13 cellular contexts compared by ENCODE assay signal in the genomic region with DNA sequence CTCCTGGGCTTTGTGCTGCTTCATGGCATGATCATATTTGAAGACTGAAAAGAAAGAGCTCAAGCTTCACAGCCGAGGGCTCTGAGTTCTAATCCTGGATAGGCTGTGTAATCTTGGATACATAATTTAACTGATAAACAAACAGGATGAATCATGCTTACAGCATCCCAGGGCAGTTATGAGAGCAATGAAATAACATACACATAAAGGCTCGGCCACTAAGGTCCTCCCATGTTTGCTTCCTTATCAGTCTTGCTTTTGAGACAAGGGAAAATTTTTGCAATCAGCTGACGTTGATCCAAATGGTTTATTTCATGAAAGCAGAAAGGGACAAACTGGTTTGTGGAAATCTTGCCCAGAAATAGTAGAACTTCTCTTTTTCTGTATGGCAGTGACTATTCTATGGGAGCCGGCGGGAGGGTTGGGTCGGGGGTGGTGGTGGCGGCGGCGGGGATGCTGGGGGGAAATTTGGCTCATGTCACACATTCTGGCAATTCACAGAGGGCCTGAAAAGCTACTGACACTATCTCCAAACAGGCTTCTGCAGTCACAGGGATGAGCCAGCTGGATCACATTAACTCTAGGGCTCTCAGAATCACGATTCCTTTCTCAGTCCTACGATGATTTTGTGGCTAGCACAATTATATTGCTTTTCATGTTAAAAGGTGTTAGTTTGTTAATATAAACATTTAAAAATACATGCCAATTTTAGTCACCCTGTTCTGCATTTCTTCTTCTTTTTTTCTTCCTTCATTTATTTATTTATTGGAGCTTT.
DNase-seq lines count a peak whose midpoint lies in the region; ATAC-seq and TF ChIP-seq lines count a peak whose summit lies in the region.
"Had no signal": no experiment of that assay in that cellular context is flagged by ENCODE, and none has a peak within 500 bp of the region (broad histone marks: within the 10 kb centered on the region; RNA-seq: fewer than 3 reads in every experiment).

No MANE protein-coding gene starts in this region.

- TF ChIP-seq RAD21 in IMR-90 (IDR thresholded peaks at IDR 0.05; ENCODE audit: low read length), result no peak

- H3K79me1 ChIP-seq in IMR-90 (ENCODE audit: low read depth in 1 of 2, low read length in 2 of 2), result no peaks in the 10 kb centered on the region

- no peaks in the 10 kb centered on the region for H3K9me3 Mint-ChIP-seq in activated CD4-positive, alpha-beta T cell treated with anti-CD3 and anti-CD28 coated beads for 36 hours (ENCODE audit: low read depth)
- H3K9me3 Mint-ChIP-seq: H9 had no signal

- H3K4me1 Mint-ChIP-seq in activated CD4-positive, alpha-beta T cell treated with anti-CD3 and anti-CD28 coated beads for 36 hours, result no peaks in the 10 kb centered on the region
- H3K4me1 Mint-ChIP-seq: CD8-positive, alpha-beta memory T cell had no signal

- no peak overlapping the region for H3K56ac ChIP-seq in IMR-90 (ENCODE audit: extremely low read depth, insufficient read depth, low read length)

- no peaks in the 10 kb centered on the region for H3K9me3 ChIP-seq in IMR-90 (ENCODE audit: control insufficient read depth, insufficient read depth, low read length)
- H3K9me3 ChIP-seq: Caco-2 had no signal

- H3K4me1 ChIP-seq in IMR-90 (ENCODE audit: control insufficient read depth, insufficient read depth, low read length), result no peaks in the 10 kb centered on the region

- H3K4ac ChIP-seq in IMR-90 (ENCODE audit: low read depth, low read length), result no peak overlapping the region

- in situ Hi-C loops in IMR-90 (cut with MboI; ENCODE audit: low sequenced_read_pairs), result no loop called here

- H3K4me3 ChIP-seq in IMR-90 (ENCODE audit: insufficient read depth, low read depth, low read length), result no peak overlapping the region

- intact Hi-C loops in IMR-90 (cut with micrococcal nuclease) (no loop called here), left colon (cut with DNase I, micrococcal nuclease) (no loop called here)
- intact Hi-C loops in activated CD4-positive, alpha-beta T cell treated with anti-CD3 and anti-CD28 coated beads for 36 hours (cut with DNase I, micrococcal nuclease), result no loop called here

- no peak overlapping the region for H3K27ac Mint-ChIP-seq in activated CD4-positive, alpha-beta T cell treated with anti-CD3 and anti-CD28 coated beads for 36 hours
- H3K27ac Mint-ChIP-seq: H9 had no signal

- no peak overlapping the region for H2AK9ac ChIP-seq in IMR-90 (replicated peaks; ENCODE audit: low read depth, low read length, poor library complexity)

- H3K18ac ChIP-seq in IMR-90 (ENCODE audit: low read depth, low read length), result no peak overlapping the region

- no peak overlapping the region for H3K23ac ChIP-seq in IMR-90 (ENCODE audit: low read depth, low read length)

- dilution Hi-C loops in IMR-90 (cut with HindIII; ENCODE audit: low sequenced_read_pairs, unreplicated experiment), result no loop called here

- no peaks in the 10 kb centered on the region for H3K9me1 ChIP-seq in IMR-90 (ENCODE audit: insufficient read depth, low read length)

- peaks cover 13% of the 10 kb centered on the region for H3K27me3 ChIP-seq in IMR-90 (ENCODE audit: control insufficient read depth, insufficient read depth, low read length)

- H4K20me1 ChIP-seq in IMR-90 (ENCODE audit: insufficient read depth, low read length), result no peaks in the 10 kb centered on the region

- no peak for TF ChIP-seq POLR2A in IMR-90 (IDR thresholded peaks at IDR 0.05; ENCODE audit: low read depth, low read length)

- no peak overlapping the region for H4K8ac ChIP-seq in IMR-90 (ENCODE audit: low read depth in 2 of 2, low read length in 2 of 2)

- WGBS in IMR-90 (ENCODE audit: extremely low coverage in 2 of 2, insufficient read length in 1 of 2), 2 experiments, result 40% methylated on average over 1 of the region's 11 CpGs; no CpG with 5 or more reads in 1 of the 2 experiments

- BruUV-seq in IMR-90 (replicated peaks; lab: Mats Ljungman, UMichigan), result no TSS peak

- no peak overlapping the region for H3K27ac ChIP-seq in IMR-90 (ENCODE audit: insufficient read depth, low read length)

- no peak overlapping the region for H2BK5ac ChIP-seq in IMR-90 (ENCODE audit: low read depth, low read length, poor library complexity, severe bottlenecking)

- POLR2A ChIA-PET in IMR-90 (lab: Charles Lee; ENCODE audit: unreplicated experiment), result no interaction called here
- POLR2A ChIA-PET in activated CD4-positive, alpha-beta T cell treated with anti-CD3 and anti-CD28 coated beads for 36 hours (lab: Charles Lee), result no interaction called here

- no peak overlapping the region for H2AK5ac ChIP-seq in IMR-90 (ENCODE audit: low read depth, low read length)

- no peak overlapping the region for H2AFZ ChIP-seq in IMR-90 (replicated peaks; ENCODE audit: low read length, poor library complexity)

- no peak overlapping the region for H3K14ac ChIP-seq in IMR-90 (replicated peaks; ENCODE audit: low read depth, low read length)

- H2BK20ac ChIP-seq in IMR-90 (ENCODE audit: low read depth, low read length), result no peak overlapping the region

- no peak overlapping the region for H3K4me2 ChIP-seq in IMR-90 (ENCODE audit: low read depth, low read length)

- no peaks in the 10 kb centered on the region for H3K36me3 ChIP-seq in IMR-90 (ENCODE audit: control insufficient read depth, insufficient read depth, low read length)

- DNase-seq in IMR-90 (peak; percentile 8), amniotic epithelial cell (ENCODE audit: low read depth) (peak; percentile 16), left colon (no peak), KG1 (lab: John Stamatoyannopoulos, UW) (no peak)
- DNase-seq in activated T-cell treated with anti-CD3 and anti-CD28 coated beads, Interleukin-2, amount 50 U/mL, for 1 hour, result no peak
- DNase-seq in activated CD4-positive, alpha-beta T cell treated with anti-CD3 and anti-CD28 coated beads for 36 hours, result no peak
- DNase-seq: CD8-positive, alpha-beta memory T cell; DND-41; GDM1; GOT3; H9 had no signal

- H4K5ac ChIP-seq in IMR-90 (ENCODE audit: low read depth, low read length), result no peak overlapping the region

- no peak overlapping the region for H2BK15ac ChIP-seq in IMR-90 (ENCODE audit: low read depth, low read length)

- no peak overlapping the region for H4K91ac ChIP-seq in IMR-90 (ENCODE audit: insufficient read depth, low read depth, low read length)

- CTCF ChIA-PET in IMR-90 (lab: Yijun Ruan, JAX), result interaction anchor here (1.0 kb wide), 1 partner anchor 36 kb away, joined by 3 read pairs; no protein-coding TSS in a partner anchor
- CTCF ChIA-PET in activated CD4-positive, alpha-beta T cell treated with anti-CD3 and anti-CD28 coated beads for 36 hours (lab: Charles Lee), result interaction anchor here (0.7 to 1.3 kb wide), 3 partner anchors 10 to 836 kb away, joined by 3 to 4 read pairs (median 3); no protein-coding TSS in a partner anchor

- H3K4me3 Mint-ChIP-seq in activated CD4-positive, alpha-beta T cell treated with anti-CD3 and anti-CD28 coated beads for 36 hours, result no peak overlapping the region
- H3K4me3 Mint-ChIP-seq: CD8-positive, alpha-beta memory T cell; H9 had no signal

- ATAC-seq in IMR-90 (ENCODE audit: low read depth) (peak; percentile 77), left colon (peak; percentile 31), HG03025 (IDR thresholded peaks at IDR 0.05; ENCODE audit: low FRiP score, unreplicated experiment) (no peak)
- no peak for ATAC-seq in activated CD4-positive, alpha-beta T cell treated with anti-CD3 and anti-CD28 coated beads for 36 hours

- peaks cover 13% of the 10 kb centered on the region for H3K27me3 Mint-ChIP-seq in activated CD4-positive, alpha-beta T cell treated with anti-CD3 and anti-CD28 coated beads for 36 hours

- H3K36me3 Mint-ChIP-seq in activated CD4-positive, alpha-beta T cell treated with anti-CD3 and anti-CD28 coated beads for 36 hours (ENCODE audit: low read depth), result no peaks in the 10 kb centered on the region
- H3K36me3 Mint-ChIP-seq: CD8-positive, alpha-beta memory T cell had no signal

- TF ChIP-seq CTCF in IMR-90 (conservative IDR thresholded peaks at IDR 0.05; ENCODE audit: low read depth, low read length), result no peak

- no peak overlapping the region for H3K9ac ChIP-seq in IMR-90 (ENCODE audit: low read depth, low read length)

- H2BK120ac ChIP-seq in IMR-90 (ENCODE audit: low read depth, low read length), result no peak overlapping the region

TF ChIP-seq in IMR-90, 13 proteins besides CTCF, POLR2A, EP300 and RAD21:
- no peak for TF ChIP-seq MAZ (IDR thresholded peaks at IDR 0.05; ENCODE audit: borderline replicate concordance, low read depth, low read length)
- TF ChIP-seq BHLHE40 (IDR thresholded peaks at IDR 0.05; ENCODE audit: low read depth, low read length), result no peak
- no peak for TF ChIP-seq CEBPB (IDR thresholded peaks at IDR 0.05; ENCODE audit: low read depth, low read length)
- no peak for TF ChIP-seq MXI1 (IDR thresholded peaks at IDR 0.05; ENCODE audit: borderline replicate concordance, low read depth, low read length)
- TF ChIP-seq, protein P1, sequence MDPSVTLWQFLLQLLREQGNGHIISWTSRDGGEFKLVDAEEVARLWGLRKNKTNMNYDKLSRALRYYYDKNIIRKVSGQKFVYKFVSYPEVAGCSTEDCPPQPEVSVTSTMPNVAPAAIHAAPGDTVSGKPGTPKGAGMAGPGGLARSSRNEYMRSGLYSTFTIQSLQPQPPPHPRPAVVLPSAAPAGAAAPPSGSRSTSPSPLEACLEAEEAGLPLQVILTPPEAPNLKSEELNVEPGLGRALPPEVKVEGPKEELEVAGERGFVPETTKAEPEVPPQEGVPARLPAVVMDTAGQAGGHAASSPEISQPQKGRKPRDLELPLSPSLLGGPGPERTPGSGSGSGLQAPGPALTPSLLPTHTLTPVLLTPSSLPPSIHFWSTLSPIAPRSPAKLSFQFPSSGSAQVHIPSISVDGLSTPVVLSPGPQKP (IDR thresholded peaks at IDR 0.05; ENCODE audit: borderline replicate concordance, low read depth, low read length), result no peak
- no peak for TF ChIP-seq NFE2L2 (IDR thresholded peaks at IDR 0.05; ENCODE audit: low read depth, low read length)
- no peak for TF ChIP-seq RFX5 (IDR thresholded peaks at IDR 0.05; ENCODE audit: low read depth, low read length)
- TF ChIP-seq FOS (IDR thresholded peaks at IDR 0.05; ENCODE audit: low read depth, low read length), result no peak
- TF ChIP-seq CHD1 (IDR thresholded peaks at IDR 0.05; ENCODE audit: low read depth, low read length), result no peak
- TF ChIP-seq, protein P2, sequence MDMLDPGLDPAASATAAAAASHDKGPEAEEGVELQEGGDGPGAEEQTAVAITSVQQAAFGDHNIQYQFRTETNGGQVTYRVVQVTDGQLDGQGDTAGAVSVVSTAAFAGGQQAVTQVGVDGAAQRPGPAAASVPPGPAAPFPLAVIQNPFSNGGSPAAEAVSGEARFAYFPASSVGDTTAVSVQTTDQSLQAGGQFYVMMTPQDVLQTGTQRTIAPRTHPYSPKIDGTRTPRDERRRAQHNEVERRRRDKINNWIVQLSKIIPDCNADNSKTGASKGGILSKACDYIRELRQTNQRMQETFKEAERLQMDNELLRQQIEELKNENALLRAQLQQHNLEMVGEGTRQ (IDR thresholded peaks at IDR 0.05; ENCODE audit: low read depth, low read length), result no peak
- TF ChIP-seq MAFK (IDR thresholded peaks at IDR 0.05; ENCODE audit: low read depth, low read length), result no peak
- TF ChIP-seq SMC3 (IDR thresholded peaks at IDR 0.05; ENCODE audit: low read depth, low read length), result no peak
- TF ChIP-seq RCOR1 (IDR thresholded peaks at IDR 0.05; ENCODE audit: insufficient replicate concordance, low read length), result no peak

Comparison
In these comparisons a context has a peak if more than half of its experiments do, and no peak if none do; other contexts are left out.
1. ATAC-seq: peak in IMR-90 (single experiment) and left colon (single experiment); none in activated CD4-positive, alpha-beta T cell treated with anti-CD3 and anti-CD28 coated beads for 36 hours (single experiment) and HG03025 (single experiment).
2. DNase-seq: peak in IMR-90 (single experiment) and amniotic epithelial cell (single experiment); none in left colon (0 of 2), activated T-cell treated with anti-CD3 and anti-CD28 coated beads, Interleukin-2, amount 50 U/mL, for 1 hour (single experiment), activated CD4-positive, alpha-beta T cell treated with anti-CD3 and anti-CD28 coated beads for 36 hours (single experiment) and KG1 (single experiment).